Comparison of ENCODE assay signal across 1 cellular context in genomic region chr7:20328692-20329091, GRCh38.
A peak's percentile ranks its signal among the peaks of the same experiment; 100 is the strongest.
TF ChIP-seq lines count a peak whose summit lies in the region.

No MANE protein-coding gene starts in this region.

TF ChIP-seq in K562, 482 proteins besides CTCF, POLR2A, EP300 and RAD21 (continued from another document):
- TF ChIP-seq NEUROD1 (IDR thresholded peaks at IDR 0.05; ENCODE audit: borderline replicate concordance, low read depth, low read length, partially characterized antibody) (no peak), MAFK (IDR thresholded peaks at IDR 0.05; ENCODE audit: low read length) (peak; percentile 47; the same call in 1 of the 2 replicates), ZNF316 (IDR thresholded peaks at IDR 0.05) (peak; percentile 66)
